Comparison of ENCODE assay signal across 7 cellular contexts in the genomic region with DNA sequence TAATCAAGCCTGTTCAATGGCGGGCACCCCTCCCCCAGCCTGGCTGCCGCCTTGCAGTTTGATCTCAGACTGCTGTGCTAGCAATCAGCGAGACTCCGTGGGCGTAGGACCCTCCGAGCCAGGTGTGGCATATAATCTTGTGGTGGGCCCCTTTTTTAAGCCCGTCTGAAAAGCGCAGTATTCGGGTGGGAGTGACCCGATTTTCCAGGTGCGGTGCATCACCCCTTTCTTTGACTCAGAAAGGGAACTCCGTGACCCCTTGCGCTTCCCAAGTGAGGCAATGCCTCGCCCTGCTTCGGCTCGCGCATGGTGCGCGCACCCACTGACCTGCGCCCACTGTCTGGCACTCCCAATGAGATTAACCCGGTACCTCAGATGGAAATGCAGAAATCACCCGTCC.
DNase-seq lines count a peak whose midpoint lies in the region; ATAC-seq and TF ChIP-seq lines count a peak whose summit lies in the region.
"Not testable (repeated sequence)": the region's sequence is repeated elsewhere in the genome, so short reads cannot be mapped to it uniquely, and the experiment has no call there.

No MANE protein-coding gene starts in this region.

- not testable (repeated sequence) for H3K27me3 ChIP-seq in GM23338 (ENCODE audit: insufficient read depth); HUES6 (ENCODE audit: control insufficient read depth, insufficient read depth, low read length); PC-9 (ENCODE audit: insufficient read depth, low read depth); iPS-15b (ENCODE audit: control insufficient read depth, insufficient read depth, low read length); smooth muscle cell (ENCODE audit: low read depth)

- CTCF ChIA-PET in PC-9 (lab: Charles Lee): not testable (repeated sequence)

- not testable (repeated sequence) for H4K20me1 ChIP-seq in GM23338 (replicated peaks; ENCODE audit: insufficient read depth); PC-9 (ENCODE audit: insufficient read depth); smooth muscle cell (ENCODE audit: low read depth)

- not testable (repeated sequence) for TF ChIP-seq CTCF in GM23338 (conservative IDR thresholded peaks at IDR 0.05; ENCODE audit: low read depth in 2 of 2); PC-9 (conservative IDR thresholded peaks at IDR 0.05); glutamatergic neuron (IDR thresholded peaks at IDR 0.05; ENCODE audit: partially characterized antibody, unreplicated experiment); neural crest cell (conservative IDR thresholded peaks at IDR 0.05); smooth muscle cell (IDR thresholded peaks at IDR 0.05; ENCODE audit: borderline replicate concordance, insufficient read depth, poor library complexity, severe bottlenecking)

- H3F3A ChIP-seq in GM23338 (replicated peaks; ENCODE audit: low read depth); PC-9 (ENCODE audit: insufficient read depth, low read depth); smooth muscle cell (ENCODE audit: low read depth): not testable (repeated sequence)

- H3K27ac ChIP-seq in GM23338 (ENCODE audit: low read depth): peak overlapping the region; percentile 8
- peak overlapping the region; percentile 79 for H3K27ac ChIP-seq in HUES6 (ENCODE audit: low read depth, low read length)
- not testable (repeated sequence) for H3K27ac ChIP-seq in PC-9; smooth muscle cell (ENCODE audit: low read depth)

- not testable (repeated sequence) for ATAC-seq in GM23338

- peak overlapping the region; percentile 42 for H3K4me3 ChIP-seq in GM23338
- peak overlapping the region; percentile 65 for H3K4me3 ChIP-seq in HUES6 (ENCODE audit: low read depth, low read length)
- not testable (repeated sequence) for H3K4me3 ChIP-seq in PC-9, smooth muscle cell
- H3K4me3 ChIP-seq in iPS-15b (ENCODE audit: low read depth, low read length): peak overlapping the region; percentile 55

- H2AFZ ChIP-seq in GM23338: peak overlapping the region; percentile 80; the same call in 1 of the 2 replicates
- H2AFZ ChIP-seq in PC-9; smooth muscle cell (ENCODE audit: low read depth): not testable (repeated sequence)

- H3K4me2 ChIP-seq in GM23338: peak overlapping the region; percentile 56
- peak overlapping the region; percentile 57 for H3K4me2 ChIP-seq in PC-9
- peak overlapping the region; percentile 48 for H3K4me2 ChIP-seq in smooth muscle cell

- POLR2A ChIA-PET in PC-9 (lab: Charles Lee; ENCODE audit: unreplicated experiment): not testable (repeated sequence)

- DNase-seq in GM23338 (ENCODE audit: low spot score); PC-9; glutamatergic neuron; neural crest cell (ENCODE audit: low read depth, low spot score); smooth muscle cell (lab: John Stamatoyannopoulos, UW; ENCODE audit: unreplicated experiment): not testable (repeated sequence)

- H3K9me3 Mint-ChIP-seq in GM23338: peaks cover 20% of the 10 kb centered on the region
- not testable (repeated sequence) for H3K9me3 Mint-ChIP-seq in glutamatergic neuron (ENCODE audit: unreplicated experiment); neural crest cell

- BruUV-seq in PC-9 (replicated peaks; lab: Mats Ljungman, UMichigan): not testable (repeated sequence)

- peak overlapping the region; percentile 87 for H3K27ac Mint-ChIP-seq in GM23338
- not testable (repeated sequence) for H3K27ac Mint-ChIP-seq in glutamatergic neuron (ENCODE audit: unreplicated experiment); neural crest cell (ENCODE audit: unreplicated experiment)

- peak overlapping the region; percentile 52 for H3K4me3 Mint-ChIP-seq in GM23338
- H3K4me3 Mint-ChIP-seq in glutamatergic neuron (ENCODE audit: unreplicated experiment): peak overlapping the region; percentile 52
- peak overlapping the region; percentile 69 for H3K4me3 Mint-ChIP-seq in neural crest cell

- peaks cover 18% of the 10 kb centered on the region for H3K36me3 Mint-ChIP-seq in GM23338 (ENCODE audit: low read depth)
- not testable (repeated sequence) for H3K36me3 Mint-ChIP-seq in glutamatergic neuron (ENCODE audit: unreplicated experiment); neural crest cell (ENCODE audit: low read depth)

- H3K79me2 ChIP-seq in GM23338 (replicated peaks; ENCODE audit: insufficient read depth); PC-9 (ENCODE audit: low read depth); smooth muscle cell (ENCODE audit: low read depth): not testable (repeated sequence)

- H3K27me3 Mint-ChIP-seq in GM23338 (ENCODE audit: insufficient read depth, low read depth, poor library complexity); glutamatergic neuron (ENCODE audit: unreplicated experiment); neural crest cell (ENCODE audit: low read depth): not testable (repeated sequence)

- intact Hi-C loops in PC-9 (cut with micrococcal nuclease; ENCODE audit: unreplicated experiment): not testable (repeated sequence)

- H3K36me3 ChIP-seq in GM23338 (ENCODE audit: insufficient read depth); HUES6 (ENCODE audit: control insufficient read depth, insufficient read depth, low read length); PC-9 (ENCODE audit: low read depth); iPS-15b (ENCODE audit: control insufficient read depth, insufficient read depth, low read length); smooth muscle cell (ENCODE audit: low read depth): not testable (repeated sequence)

- WGBS in smooth muscle cell (ENCODE audit: low lambda C conversion rate): 41% methylated on average over 21 of the region's 22 CpGs

- not testable (repeated sequence) for H3K9me2 ChIP-seq in GM23338 (ENCODE audit: insufficient read depth); PC-9 (ENCODE audit: insufficient read depth)

- H3K4me1 Mint-ChIP-seq in GM23338: peaks cover 23% of the 10 kb centered on the region
- H3K4me1 Mint-ChIP-seq in glutamatergic neuron (ENCODE audit: low read depth, unreplicated experiment); neural crest cell: not testable (repeated sequence)

- H3K9ac ChIP-seq in HUES6 (ENCODE audit: low read length): peak overlapping the region; percentile 68
- H3K9ac ChIP-seq in iPS-15b (ENCODE audit: low read depth, low read length); smooth muscle cell (ENCODE audit: low read depth): not testable (repeated sequence)

- H3K4me1 ChIP-seq in GM23338 (ENCODE audit: insufficient read depth) (peaks cover 28% of the 10 kb centered on the region), HUES6 (ENCODE audit: control insufficient read depth, insufficient read depth, low read length) (peaks cover 12% of the 10 kb centered on the region; the same call in 1 of the 2 replicates)
- not testable (repeated sequence) for H3K4me1 ChIP-seq in PC-9 (replicated peaks; ENCODE audit: insufficient read depth); iPS-15b (ENCODE audit: control insufficient read depth, insufficient read depth, low read length); smooth muscle cell (ENCODE audit: low read depth)

- not testable (repeated sequence) for H3K9me3 ChIP-seq in HUES6 (ENCODE audit: control insufficient read depth, insufficient read depth, low read depth, low read length); PC-9 (ENCODE audit: insufficient read depth, low read depth); iPS-15b (ENCODE audit: control insufficient read depth, insufficient read depth, low read length); smooth muscle cell (replicated peaks; ENCODE audit: low read depth)
